ENCODE assay signal across 1 cellular context in the genomic region with DNA sequence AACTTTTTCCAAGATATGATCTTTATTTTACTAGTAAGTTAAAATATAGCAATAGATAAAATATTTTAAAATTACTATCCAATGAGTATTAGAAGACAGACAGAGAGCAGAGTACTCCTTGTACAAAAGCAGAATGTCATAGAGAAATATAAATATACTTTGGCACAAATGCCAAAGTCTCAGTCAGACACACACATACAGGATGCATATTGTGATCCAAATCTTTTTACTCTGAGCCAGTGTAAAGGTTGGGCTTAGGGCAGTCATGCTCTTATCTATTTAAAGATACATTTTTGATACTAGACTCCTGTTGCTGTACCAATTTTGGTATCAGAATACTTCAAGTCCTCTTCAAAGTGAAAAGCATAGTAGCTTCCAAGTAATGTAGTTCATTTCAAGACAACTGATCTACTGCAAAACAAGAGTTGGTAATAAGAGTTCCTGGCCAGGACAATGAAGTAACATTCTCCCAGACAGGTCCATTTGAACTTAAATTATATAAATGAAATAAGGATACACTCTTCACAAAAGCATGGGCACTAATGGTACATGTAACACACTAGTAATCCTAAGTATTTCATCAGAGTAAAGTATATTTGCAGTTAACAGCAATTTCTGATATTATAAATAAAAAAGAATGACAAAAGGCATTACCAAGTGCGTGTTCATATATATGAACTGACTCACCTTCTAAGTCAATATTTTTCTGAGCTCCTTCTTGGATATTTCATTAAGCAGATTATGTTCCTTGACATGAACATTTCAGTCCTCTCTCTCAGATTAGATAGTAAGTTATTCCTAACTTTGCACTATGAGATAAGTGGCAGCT.
TF ChIP-seq lines count a peak whose summit lies in the region.

No MANE protein-coding gene starts in this region.

TF ChIP-seq in HepG2, 621 proteins besides CTCF, POLR2A, EP300 and RAD21:
- TF ChIP-seq SRF (IDR thresholded peaks at IDR 0.05; ENCODE audit: low read depth, low read length), result no peak
- TF ChIP-seq SMYD3 (CRISPR knock-in tag; IDR thresholded peaks at IDR 0.05), result no peak
- no peak for TF ChIP-seq RARG (CRISPR knock-in tag; IDR thresholded peaks at IDR 0.05; ENCODE audit: low read depth)
- TF ChIP-seq, protein P1, sequence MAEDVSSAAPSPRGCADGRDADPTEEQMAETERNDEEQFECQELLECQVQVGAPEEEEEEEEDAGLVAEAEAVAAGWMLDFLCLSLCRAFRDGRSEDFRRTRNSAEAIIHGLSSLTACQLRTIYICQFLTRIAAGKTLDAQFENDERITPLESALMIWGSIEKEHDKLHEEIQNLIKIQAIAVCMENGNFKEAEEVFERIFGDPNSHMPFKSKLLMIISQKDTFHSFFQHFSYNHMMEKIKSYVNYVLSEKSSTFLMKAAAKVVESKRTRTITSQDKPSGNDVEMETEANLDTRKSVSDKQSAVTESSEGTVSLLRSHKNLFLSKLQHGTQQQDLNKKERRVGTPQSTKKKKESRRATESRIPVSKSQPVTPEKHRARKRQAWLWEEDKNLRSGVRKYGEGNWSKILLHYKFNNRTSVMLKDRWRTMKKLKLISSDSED (CRISPR knock-in tag; IDR thresholded peaks at IDR 0.05), result no peak
- no peak for TF ChIP-seq ZNF484 (CRISPR knock-in tag; IDR thresholded peaks at IDR 0.05; ENCODE audit: borderline replicate concordance, low read depth)
- TF ChIP-seq MAFF (IDR thresholded peaks at IDR 0.05; ENCODE audit: low read depth, low read length), result no peak
- no peak for TF ChIP-seq FIP1L1 (IDR thresholded peaks at IDR 0.05; ENCODE audit: borderline replicate concordance, insufficient read depth, low read depth, low read length)
- TF ChIP-seq SOX5 (CRISPR knock-in tag; IDR thresholded peaks at IDR 0.05; ENCODE audit: borderline replicate concordance), result no peak
- no peak for TF ChIP-seq SRY (CRISPR knock-in tag; IDR thresholded peaks at IDR 0.05)
- no peak for TF ChIP-seq ZNF772 (CRISPR knock-in tag; IDR thresholded peaks at IDR 0.05)
- no peak for TF ChIP-seq ZNF784 (CRISPR knock-in tag; IDR thresholded peaks at IDR 0.05; ENCODE audit: borderline replicate concordance)
- TF ChIP-seq, protein P2, sequence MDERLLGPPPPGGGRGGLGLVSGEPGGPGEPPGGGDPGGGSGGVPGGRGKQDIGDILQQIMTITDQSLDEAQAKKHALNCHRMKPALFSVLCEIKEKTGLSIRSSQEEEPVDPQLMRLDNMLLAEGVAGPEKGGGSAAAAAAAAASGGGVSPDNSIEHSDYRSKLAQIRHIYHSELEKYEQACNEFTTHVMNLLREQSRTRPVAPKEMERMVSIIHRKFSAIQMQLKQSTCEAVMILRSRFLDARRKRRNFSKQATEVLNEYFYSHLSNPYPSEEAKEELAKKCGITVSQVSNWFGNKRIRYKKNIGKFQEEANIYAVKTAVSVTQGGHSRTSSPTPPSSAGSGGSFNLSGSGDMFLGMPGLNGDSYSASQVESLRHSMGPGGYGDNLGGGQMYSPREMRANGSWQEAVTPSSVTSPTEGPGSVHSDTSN (CRISPR knock-in tag; IDR thresholded peaks at IDR 0.05), result no peak
